In genomic region chr3:122680381-122681293, GRCh38 we compare ENCODE assay signal across 8 cellular contexts. TPM values are rescaled to one million over a fixed set of nuclear protein-coding genes. Genes with fewer than 3 reads are reported as not detected.
DNase-seq lines count a peak whose midpoint lies in the region; ATAC-seq lines count a peak whose summit lies in the region.

A gene with protein sequence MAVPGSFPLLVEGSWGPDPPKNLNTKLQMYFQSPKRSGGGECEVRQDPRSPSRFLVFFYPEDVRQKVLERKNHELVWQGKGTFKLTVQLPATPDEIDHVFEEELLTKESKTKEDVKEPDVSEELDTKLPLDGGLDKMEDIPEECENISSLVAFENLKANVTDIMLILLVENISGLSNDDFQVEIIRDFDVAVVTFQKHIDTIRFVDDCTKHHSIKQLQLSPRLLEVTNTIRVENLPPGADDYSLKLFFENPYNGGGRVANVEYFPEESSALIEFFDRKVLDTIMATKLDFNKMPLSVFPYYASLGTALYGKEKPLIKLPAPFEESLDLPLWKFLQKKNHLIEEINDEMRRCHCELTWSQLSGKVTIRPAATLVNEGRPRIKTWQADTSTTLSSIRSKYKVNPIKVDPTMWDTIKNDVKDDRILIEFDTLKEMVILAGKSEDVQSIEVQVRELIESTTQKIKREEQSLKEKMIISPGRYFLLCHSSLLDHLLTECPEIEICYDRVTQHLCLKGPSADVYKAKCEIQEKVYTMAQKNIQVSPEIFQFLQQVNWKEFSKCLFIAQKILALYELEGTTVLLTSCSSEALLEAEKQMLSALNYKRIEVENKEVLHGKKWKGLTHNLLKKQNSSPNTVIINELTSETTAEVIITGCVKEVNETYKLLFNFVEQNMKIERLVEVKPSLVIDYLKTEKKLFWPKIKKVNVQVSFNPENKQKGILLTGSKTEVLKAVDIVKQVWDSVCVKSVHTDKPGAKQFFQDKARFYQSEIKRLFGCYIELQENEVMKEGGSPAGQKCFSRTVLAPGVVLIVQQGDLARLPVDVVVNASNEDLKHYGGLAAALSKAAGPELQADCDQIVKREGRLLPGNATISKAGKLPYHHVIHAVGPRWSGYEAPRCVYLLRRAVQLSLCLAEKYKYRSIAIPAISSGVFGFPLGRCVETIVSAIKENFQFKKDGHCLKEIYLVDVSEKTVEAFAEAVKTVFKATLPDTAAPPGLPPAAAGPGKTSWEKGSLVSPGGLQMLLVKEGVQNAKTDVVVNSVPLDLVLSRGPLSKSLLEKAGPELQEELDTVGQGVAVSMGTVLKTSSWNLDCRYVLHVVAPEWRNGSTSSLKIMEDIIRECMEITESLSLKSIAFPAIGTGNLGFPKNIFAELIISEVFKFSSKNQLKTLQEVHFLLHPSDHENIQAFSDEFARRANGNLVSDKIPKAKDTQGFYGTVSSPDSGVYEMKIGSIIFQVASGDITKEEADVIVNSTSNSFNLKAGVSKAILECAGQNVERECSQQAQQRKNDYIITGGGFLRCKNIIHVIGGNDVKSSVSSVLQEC (N-terminal part only) (plus strand): TSS chr3:122680839. CDS start chr3:122680884, 45 bp downstream.

- peak within 1 kb of the TSS; percentile 78 for H3K4me3 ChIP-seq in GM23248

- H3K27ac ChIP-seq in GM23248: peak within 1 kb of the TSS; percentile 44

- ATAC-seq in central memory CD8-positive, alpha-beta T cell (replicated peaks; ENCODE audit: extremely low read depth, poor library complexity, severe bottlenecking): peak; percentile 67

- H4K20me1 ChIP-seq in GM23248 (ENCODE audit: insufficient read depth): no peaks in the 10 kb centered on the region

- peaks cover 55% of the 10 kb centered on the region for H3K4me1 Mint-ChIP-seq in central memory CD8-positive, alpha-beta T cell

- H3F3A ChIP-seq in GM23248 (ENCODE audit: insufficient read depth): peaks cover 16% of the 10 kb centered on the region

- H3K27ac Mint-ChIP-seq in central memory CD8-positive, alpha-beta T cell (ENCODE audit: low read depth): peak within 1 kb of the TSS; percentile 97

- peak; percentile 71 for DNase-seq in DMS53 (lab: John Stamatoyannopoulos, UW)
- peak; percentile 85 for DNase-seq in GM23248
- peak; percentile 14 for DNase-seq in NCI-H1048 (lab: John Stamatoyannopoulos, UW)
- peak; percentile 66 for DNase-seq in activated CD4-positive, CD25-positive, alpha-beta regulatory T cell treated with anti-CD3 and anti-CD28 coated beads, Interleukin-2, amount 50 U/mL, for 72 hours
- peak; percentile 39 to 54 for DNase-seq in central memory CD8-positive, alpha-beta T cell (ENCODE audit: low spot score in 2 of 2)
- DNase-seq in islet precursor cell: peak; percentile 67
- peak; percentile 48 for DNase-seq in stimulated activated CD4-positive, alpha-beta T cell treated with anti-CD3 and anti-CD28 coated beads, Interleukin-12 subunit alpha, Interleukin-12 subunit beta, amount 100 ng/mL, for 4 hours
- DNase-seq in NCI-H1694 treated with DMSO at 0.1 percent for 48 hours (lab: John Stamatoyannopoulos, UW): no peak

- WGBS in GM23248 (ENCODE audit: low coverage in 1 of 2, low lambda C conversion rate in 2 of 2, missing lambda C conversion rate in 2 of 2), 2 experiments: 1% methylated on average over 55 to 57 of the region's 66 CpGs

- H3K36me3 ChIP-seq in GM23248 (ENCODE audit: low read depth): no peaks in the 10 kb centered on the region

- peak within 1 kb of the TSS; percentile 99 for H2AFZ ChIP-seq in GM23248

- peak within 1 kb of the TSS; percentile 93 for H3K4me2 ChIP-seq in GM23248 (ENCODE audit: unreplicated experiment)

- H3K9me3 ChIP-seq in GM23248 (ENCODE audit: low read depth): no peaks in the 10 kb centered on the region

- in situ Hi-C loops in GM23248 (cut with MboI): loop anchor here (25.0 kb wide), 1 partner anchor 218 kb away; no protein-coding TSS in a partner anchor

- H3K27me3 Mint-ChIP-seq in central memory CD8-positive, alpha-beta T cell: no peaks in the 10 kb centered on the region

- no peaks in the 10 kb centered on the region for H3K27me3 ChIP-seq in GM23248 (replicated peaks; ENCODE audit: insufficient read depth)

- peaks cover 20% of the 10 kb centered on the region for H3K79me2 ChIP-seq in GM23248 (ENCODE audit: insufficient read depth)

- H3K9me2 ChIP-seq in GM23248 (ENCODE audit: insufficient read depth): no peaks in the 10 kb centered on the region

- H3K9ac ChIP-seq in GM23248: peak within 1 kb of the TSS; percentile 86

- peaks cover 27% of the 10 kb centered on the region for H3K36me3 Mint-ChIP-seq in central memory CD8-positive, alpha-beta T cell (ENCODE audit: insufficient read depth)

- peaks cover 11% of the 10 kb centered on the region; the same call in 1 of the 2 replicates for H3K4me1 ChIP-seq in GM23248 (ENCODE audit: insufficient read depth)

- H3K4me3 Mint-ChIP-seq in central memory CD8-positive, alpha-beta T cell: peak within 1 kb of the TSS; percentile 90

- H3K9me3 Mint-ChIP-seq in central memory CD8-positive, alpha-beta T cell: no peaks in the 10 kb centered on the region

RNA-seq across cellular contexts. Expression of the gene that starts here (rescaled TPM):
- total RNA-seq in GM23248 (2014; rRNA removed; shearing (Covaris generic)): 11.6 and 11.7 TPM in 2 replicates
- polyA plus RNA-seq in GM23248 (2016; fragmentation: Nextera tagmentation; extraction: Ambion mirVana): 4.5 and 5.6 TPM in 2 replicates
